11 cellular contexts compared by ENCODE assay signal in genomic region chrX:33211356-33212254, GRCh38. TPM values are rescaled to one million over a fixed set of nuclear protein-coding genes. Genes with fewer than 3 reads are reported as not detected.
A peak's percentile ranks its signal among the peaks of the same experiment; 100 is the strongest.
DNase-seq lines count a peak whose midpoint lies in the region; ATAC-seq and TF ChIP-seq lines count a peak whose summit lies in the region.
"Had no signal": no experiment of that assay in that cellular context is flagged by ENCODE, and none has a peak within 500 bp of the region (broad histone marks: within the 10 kb centered on the region; RNA-seq: fewer than 3 reads in every experiment).

Gene DMD, minus strand, starts transcription at chrX:33211549. Its CDS starts 237 bp downstream, at chrX:33211312.

- H3K36me3 ChIP-seq in gastrocnemius medialis = no peaks in the 10 kb centered on the region
- H3K36me3 ChIP-seq: neutrophil had no signal

- no peaks in the 10 kb centered on the region for H3K9me3 ChIP-seq in gastrocnemius medialis
- H3K9me3 ChIP-seq: neutrophil had no signal

- peak in 1 of 5 experiments; percentile 29 for TF ChIP-seq CTCF in gastrocnemius medialis (IDR thresholded peaks at IDR 0.05 in 4 of 5, conservative IDR thresholded peaks at IDR 0.05 in 1 of 5)

- peak; percentile 14 to 59 for TF ChIP-seq POLR2A in gastrocnemius medialis (IDR thresholded peaks at IDR 0.05)

- H3K4me1 ChIP-seq in gastrocnemius medialis = peaks cover 4 to 5% of the 10 kb centered on the region in 2 donors

- peak within 1 kb of the TSS; percentile 51 to 61 (median 55) for H3K4me3 ChIP-seq in gastrocnemius medialis

- intact Hi-C loops in gastrocnemius medialis (cut with DNase I; ENCODE audit: low total_unique reads) = loop anchor here (10.0 kb wide), 2 partner anchors 123 to 317 kb away; no protein-coding TSS in a partner anchor

- ATAC-seq in gastrocnemius medialis = peak; percentile 90 to 92
- ATAC-seq: activated T-cell treated with anti-CD3 and anti-CD28 coated beads, Interleukin-2, amount 50 U/mL, for 72 hours had no signal

- in situ Hi-C loops in gastrocnemius medialis (cut with MboI; ENCODE audit: low sequenced_read_pairs in 4 of 4) = no loop called here

- H3K27me3 ChIP-seq in gastrocnemius medialis = no peaks in the 10 kb centered on the region
- H3K27me3 ChIP-seq: neutrophil had no signal

- DNase-seq in HCEC 1CT (peak; percentile 89), cerebellum (ENCODE audit: low spot score) (no peak), left kidney (ENCODE audit: low read depth, low spot score) (peak; percentile 38), gastrocnemius medialis (peak; percentile 49 to 76), activated T-cell treated with anti-CD3 and anti-CD28 coated beads for 4 hours (no peak), AML-193 (lab: John Stamatoyannopoulos, UW) (no peak), T-helper 2 cell (no peak)
- no peak for DNase-seq in activated effector memory CD4-positive, alpha-beta T cell treated with Interleukin-2 at 50 U/mL for 16 hours
- DNase-seq: activated T-cell treated with anti-CD3 and anti-CD28 coated beads, Interleukin-2, amount 50 U/mL, for 72 hours; NCI-H774 had no signal

- peak within 1 kb of the TSS; percentile 78 to 91 (median 84) for H3K27ac ChIP-seq in gastrocnemius medialis
- H3K27ac ChIP-seq: neutrophil had no signal

RNA-seq across cellular contexts. Expression of gene DMD, which starts in this region (rescaled TPM):
- total RNA-seq in cerebellum (179 TPM), gastrocnemius medialis (100 to 1,000 TPM in 2 of 4 donors, 10 to 100 TPM in 2; 53.5 to 201 (median 98.9) TPM)

Comparison
In these comparisons a context has a peak if more than half of its experiments do, and no peak if none do; other contexts are left out.
1. DNase-seq: peak in HCEC 1CT (single experiment), left kidney (single experiment) and gastrocnemius medialis (2 of 2); none in cerebellum (single experiment), activated T-cell treated with anti-CD3 and anti-CD28 coated beads for 4 hours (single experiment), activated effector memory CD4-positive, alpha-beta T cell treated with Interleukin-2 at 50 U/mL for 16 hours (single experiment), AML-193 (0 of 2) and T-helper 2 cell (0 of 5).